In the genomic region with DNA sequence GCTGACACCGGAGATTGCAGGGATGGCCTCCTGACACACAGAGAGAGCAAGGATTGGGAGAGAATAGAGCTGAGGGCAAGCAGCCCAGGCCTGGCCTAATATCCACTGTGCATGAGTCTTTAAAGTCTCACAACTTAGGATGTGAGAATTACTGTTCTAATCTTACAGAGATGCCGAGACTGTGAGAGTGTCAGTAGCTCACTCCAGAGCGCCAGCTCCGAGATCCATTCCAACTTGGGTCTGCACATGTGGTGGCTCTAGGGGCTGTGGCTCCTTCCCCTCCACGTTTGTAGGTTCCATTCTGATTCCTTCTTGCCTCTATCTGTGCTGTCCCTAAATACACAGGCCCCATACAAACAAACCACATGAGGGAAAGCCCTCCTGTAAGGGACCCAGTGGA, we compare ENCODE assay signal across 15 cellular contexts.
"Had no signal": no experiment of that assay in that cellular context is flagged by ENCODE, and none has a peak within 500 bp of the region (broad histone marks: within the 10 kb centered on the region; RNA-seq: fewer than 3 reads in every experiment).

No MANE protein-coding gene starts in this region.

- H3K36me3 ChIP-seq: esophagus squamous epithelium, SJCRH30 had no signal

- DNase-seq: activated CD4-positive, alpha-beta memory T cell treated with anti-CD3 and anti-CD28 coated beads for 36 hours; activated CD8-positive, alpha-beta memory T cell treated with anti-CD3 and anti-CD28 coated beads, Interleukin-2, amount 50 U/mL, for 4 hours; activated naive CD4-positive, alpha-beta T cell treated with Interleukin-2 at 50 U/mL for 16 hours; amniotic stem cell; esophagus squamous epithelium; islet precursor cell; nucleus accumbens; SJCRH30; stimulated activated CD4-positive, alpha-beta T cell treated with anti-CD3 and anti-CD28 coated beads, Interleukin-15, amount 100 ng/mL, for 24 hours; stimulated activated CD4-positive, alpha-beta T cell treated with anti-CD3 and anti-CD28 coated beads, Interleukin-4, amount 100 ng/mL, for 24 hours; stimulated activated naive CD8-positive, alpha-beta T cell treated with anti-CD3 and anti-CD28 coated beads, Interleukin-15, amount 100 ng/mL, for 72 hours; T-helper 9 cell; testis had no signal

- H3K9me3 ChIP-seq: esophagus squamous epithelium, SJCRH30, testis had no signal

- H3K4me3 Mint-ChIP-seq: activated CD4-positive, alpha-beta memory T cell treated with anti-CD3 and anti-CD28 coated beads for 36 hours; stimulated activated naive CD8-positive, alpha-beta T cell treated with anti-CD3 and anti-CD28 coated beads, Interleukin-15, amount 100 ng/mL, for 72 hours had no signal

- H3K4me1 ChIP-seq: SJCRH30, testis had no signal

- H3K27me3 ChIP-seq: esophagus squamous epithelium, hepatocyte, SJCRH30, testis had no signal

- ATAC-seq: activated CD4-positive, CD25-positive, alpha-beta regulatory T cell treated with anti-CD3 and anti-CD28 coated beads, Interleukin-2, amount 50 U/mL, for 24 hours; stimulated activated naive CD8-positive, alpha-beta T cell treated with anti-CD3 and anti-CD28 coated beads, Interleukin-15, amount 100 ng/mL, for 72 hours had no signal

- H3K27ac ChIP-seq: esophagus squamous epithelium, hepatocyte, SJCRH30, testis had no signal

- H3K27ac Mint-ChIP-seq: activated CD4-positive, alpha-beta memory T cell treated with anti-CD3 and anti-CD28 coated beads for 36 hours had no signal

- H3K4me3 ChIP-seq: esophagus squamous epithelium, hepatocyte, SJCRH30, testis had no signal

- H3K9me3 Mint-ChIP-seq: activated CD4-positive, alpha-beta memory T cell treated with anti-CD3 and anti-CD28 coated beads for 36 hours; stimulated activated naive CD8-positive, alpha-beta T cell treated with anti-CD3 and anti-CD28 coated beads, Interleukin-15, amount 100 ng/mL, for 72 hours had no signal

- H3K27me3 Mint-ChIP-seq: activated CD4-positive, alpha-beta memory T cell treated with anti-CD3 and anti-CD28 coated beads for 36 hours; stimulated activated naive CD8-positive, alpha-beta T cell treated with anti-CD3 and anti-CD28 coated beads, Interleukin-15, amount 100 ng/mL, for 72 hours had no signal
